Comparison of ENCODE assay signal across 1 cellular context in the genomic region with DNA sequence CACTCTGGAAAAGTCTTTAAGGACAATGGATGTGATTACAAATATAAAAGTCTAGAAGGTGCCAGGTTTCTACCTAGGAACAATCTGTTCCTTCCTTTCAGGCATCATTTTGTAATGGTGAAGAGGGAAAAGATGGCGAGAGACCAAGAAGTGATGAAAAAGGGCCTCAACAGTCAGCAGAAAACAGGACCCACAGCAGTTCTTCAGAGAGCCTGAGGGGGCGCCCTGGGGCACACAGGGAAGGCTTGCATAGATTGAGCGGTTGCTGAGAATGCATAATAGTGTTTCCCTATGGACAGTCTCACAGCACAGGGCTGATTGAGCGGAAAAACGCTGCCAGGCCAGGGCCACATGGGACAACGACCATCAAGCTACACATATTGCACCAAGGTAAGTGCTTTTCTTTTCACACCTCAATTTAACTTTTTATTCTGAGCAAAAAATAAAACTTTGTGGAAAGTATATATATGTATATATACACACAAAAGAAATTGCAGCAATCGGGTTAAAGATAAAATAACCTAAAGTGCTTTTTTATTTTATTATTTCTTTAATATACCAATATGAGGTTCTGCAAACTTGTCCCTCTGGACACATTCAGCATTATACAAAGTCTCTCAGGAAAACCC.
TF ChIP-seq lines count a peak whose summit lies in the region.

No MANE protein-coding gene starts in this region.

TF ChIP-seq in K562, 482 proteins besides CTCF, POLR2A, EP300 and RAD21 (continues in another document):
- 0 out of 2 replicates have a peak, but pooled peaks have one; percentile 16 for TF ChIP-seq PHF21A (IDR thresholded peaks at IDR 0.05; ENCODE audit: borderline replicate concordance, low read depth)
- TF ChIP-seq LCOR (CRISPR knock-in tag; IDR thresholded peaks at IDR 0.05) = 0 out of 2 replicates have a peak, but pooled peaks have one; percentile 43
- TF ChIP-seq NEUROD1 (IDR thresholded peaks at IDR 0.05; ENCODE audit: borderline replicate concordance, low read depth, low read length, partially characterized antibody) = peak; percentile 59
- TF ChIP-seq TEAD4 (IDR thresholded peaks at IDR 0.05; ENCODE audit: low read length) = no peak
- no peak for TF ChIP-seq TEAD4 (CRISPR knock-in tag; IDR thresholded peaks at IDR 0.05; ENCODE audit: borderline replicate concordance)
- TF ChIP-seq ARNT (IDR thresholded peaks at IDR 0.05) = peak in 1 of 2 experiments; percentile 33; a peak in 1 of 4 replicates
- 0 out of 2 replicates have a peak, but pooled peaks have one; percentile 22 for TF ChIP-seq NBN (IDR thresholded peaks at IDR 0.05; ENCODE audit: low read depth)
- no peak for TF ChIP-seq PPARD (CRISPR knock-in tag; IDR thresholded peaks at IDR 0.05)
- peak; percentile 34; the same call in 1 of the 2 replicates for TF ChIP-seq CREM (IDR thresholded peaks at IDR 0.05; ENCODE audit: low read depth)
- peak; percentile 11 for TF ChIP-seq ZFP36 (IDR thresholded peaks at IDR 0.05; ENCODE audit: low read depth, low read length, partially characterized antibody)
- TF ChIP-seq, protein P1, sequence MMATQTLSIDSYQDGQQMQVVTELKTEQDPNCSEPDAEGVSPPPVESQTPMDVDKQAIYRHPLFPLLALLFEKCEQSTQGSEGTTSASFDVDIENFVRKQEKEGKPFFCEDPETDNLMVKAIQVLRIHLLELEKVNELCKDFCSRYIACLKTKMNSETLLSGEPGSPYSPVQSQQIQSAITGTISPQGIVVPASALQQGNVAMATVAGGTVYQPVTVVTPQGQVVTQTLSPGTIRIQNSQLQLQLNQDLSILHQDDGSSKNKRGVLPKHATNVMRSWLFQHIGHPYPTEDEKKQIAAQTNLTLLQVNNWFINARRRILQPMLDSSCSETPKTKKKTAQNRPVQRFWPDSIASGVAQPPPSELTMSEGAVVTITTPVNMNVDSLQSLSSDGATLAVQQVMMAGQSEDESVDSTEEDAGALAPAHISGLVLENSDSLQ (IDR thresholded peaks at IDR 0.05) = 0 out of 2 replicates have a peak, but pooled peaks have one; percentile 20
- TF ChIP-seq RB1 (IDR thresholded peaks at IDR 0.05; ENCODE audit: low read depth) = peak; percentile 61; the same call in 1 of the 2 replicates
- peak; percentile 88 for TF ChIP-seq MAFG (tag; conservative IDR thresholded peaks at IDR 0.05)
- peak; percentile 32; the same call in 1 of the 2 replicates for TF ChIP-seq NFIC (IDR thresholded peaks at IDR 0.05)
- TF ChIP-seq, protein P2, sequence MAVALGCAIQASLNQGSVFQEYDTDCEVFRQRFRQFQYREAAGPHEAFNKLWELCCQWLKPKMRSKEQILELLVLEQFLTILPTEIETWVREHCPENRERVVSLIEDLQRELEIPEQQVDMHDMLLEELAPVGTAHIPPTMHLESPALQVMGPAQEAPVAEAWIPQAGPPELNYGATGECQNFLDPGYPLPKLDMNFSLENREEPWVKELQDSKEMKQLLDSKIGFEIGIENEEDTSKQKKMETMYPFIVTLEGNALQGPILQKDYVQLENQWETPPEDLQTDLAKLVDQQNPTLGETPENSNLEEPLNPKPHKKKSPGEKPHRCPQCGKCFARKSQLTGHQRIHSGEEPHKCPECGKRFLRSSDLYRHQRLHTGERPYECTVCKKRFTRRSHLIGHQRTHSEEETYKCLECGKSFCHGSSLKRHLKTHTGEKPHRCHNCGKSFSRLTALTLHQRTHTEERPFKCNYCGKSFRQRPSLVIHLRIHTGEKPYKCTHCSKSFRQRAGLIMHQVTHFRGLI (CRISPR knock-in tag; IDR thresholded peaks at IDR 0.05) = no peak
- TF ChIP-seq C11orf30 (IDR thresholded peaks at IDR 0.05; ENCODE audit: low read depth) = peak; percentile 93
- TF ChIP-seq SP1 (CRISPR knock-in tag; IDR thresholded peaks at IDR 0.05) = peak; percentile 40; the same call in 1 of the 2 replicates
- TF ChIP-seq SMC3 (conservative IDR thresholded peaks at IDR 0.05; ENCODE audit: insufficient read depth, low read depth, low read length) = peak; percentile 43; the same call in 1 of the 2 replicates
- TF ChIP-seq RCOR1 (IDR thresholded peaks at IDR 0.05; ENCODE audit: borderline replicate concordance in 1 of 2, low read depth in 2 of 2, low read length in 2 of 2) = peak; percentile 48 to 80; a peak in 1 of 4 replicates
- TF ChIP-seq ZKSCAN1 (IDR thresholded peaks at IDR 0.05; ENCODE audit: low read depth, low read length) = 0 out of 2 replicates have a peak, but pooled peaks have one; percentile 33
- TF ChIP-seq, protein P3, sequence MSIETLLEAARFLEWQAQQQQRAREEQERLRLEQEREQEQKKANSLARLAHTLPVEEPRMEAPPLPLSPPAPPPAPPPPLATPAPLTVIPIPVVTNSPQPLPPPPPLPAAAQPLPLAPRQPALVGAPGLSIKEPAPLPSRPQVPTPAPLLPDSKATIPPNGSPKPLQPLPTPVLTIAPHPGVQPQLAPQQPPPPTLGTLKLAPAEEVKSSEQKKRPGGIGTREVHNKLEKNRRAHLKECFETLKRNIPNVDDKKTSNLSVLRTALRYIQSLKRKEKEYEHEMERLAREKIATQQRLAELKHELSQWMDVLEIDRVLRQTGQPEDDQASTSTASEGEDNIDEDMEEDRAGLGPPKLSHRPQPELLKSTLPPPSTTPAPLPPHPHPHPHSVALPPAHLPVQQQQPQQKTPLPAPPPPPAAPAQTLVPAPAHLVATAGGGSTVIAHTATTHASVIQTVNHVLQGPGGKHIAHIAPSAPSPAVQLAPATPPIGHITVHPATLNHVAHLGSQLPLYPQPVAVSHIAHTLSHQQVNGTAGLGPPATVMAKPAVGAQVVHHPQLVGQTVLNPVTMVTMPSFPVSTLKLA (conservative IDR thresholded peaks at IDR 0.05) = peak in 1 of 2 experiments; percentile 34; a peak in 1 of 4 replicates
- TF ChIP-seq, protein P4, sequence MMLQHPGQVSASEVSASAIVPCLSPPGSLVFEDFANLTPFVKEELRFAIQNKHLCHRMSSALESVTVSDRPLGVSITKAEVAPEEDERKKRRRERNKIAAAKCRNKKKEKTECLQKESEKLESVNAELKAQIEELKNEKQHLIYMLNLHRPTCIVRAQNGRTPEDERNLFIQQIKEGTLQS (IDR thresholded peaks at IDR 0.05) = no peak
- TF ChIP-seq, protein P4 (CRISPR knock-in tag; conservative IDR thresholded peaks at IDR 0.05) = peak; percentile 51; the same call in 1 of the 2 replicates
- TF ChIP-seq CXXC5 (CRISPR knock-in tag; IDR thresholded peaks at IDR 0.05) = peak; percentile 30; the same call in 1 of the 2 replicates
- TF ChIP-seq, protein P5, sequence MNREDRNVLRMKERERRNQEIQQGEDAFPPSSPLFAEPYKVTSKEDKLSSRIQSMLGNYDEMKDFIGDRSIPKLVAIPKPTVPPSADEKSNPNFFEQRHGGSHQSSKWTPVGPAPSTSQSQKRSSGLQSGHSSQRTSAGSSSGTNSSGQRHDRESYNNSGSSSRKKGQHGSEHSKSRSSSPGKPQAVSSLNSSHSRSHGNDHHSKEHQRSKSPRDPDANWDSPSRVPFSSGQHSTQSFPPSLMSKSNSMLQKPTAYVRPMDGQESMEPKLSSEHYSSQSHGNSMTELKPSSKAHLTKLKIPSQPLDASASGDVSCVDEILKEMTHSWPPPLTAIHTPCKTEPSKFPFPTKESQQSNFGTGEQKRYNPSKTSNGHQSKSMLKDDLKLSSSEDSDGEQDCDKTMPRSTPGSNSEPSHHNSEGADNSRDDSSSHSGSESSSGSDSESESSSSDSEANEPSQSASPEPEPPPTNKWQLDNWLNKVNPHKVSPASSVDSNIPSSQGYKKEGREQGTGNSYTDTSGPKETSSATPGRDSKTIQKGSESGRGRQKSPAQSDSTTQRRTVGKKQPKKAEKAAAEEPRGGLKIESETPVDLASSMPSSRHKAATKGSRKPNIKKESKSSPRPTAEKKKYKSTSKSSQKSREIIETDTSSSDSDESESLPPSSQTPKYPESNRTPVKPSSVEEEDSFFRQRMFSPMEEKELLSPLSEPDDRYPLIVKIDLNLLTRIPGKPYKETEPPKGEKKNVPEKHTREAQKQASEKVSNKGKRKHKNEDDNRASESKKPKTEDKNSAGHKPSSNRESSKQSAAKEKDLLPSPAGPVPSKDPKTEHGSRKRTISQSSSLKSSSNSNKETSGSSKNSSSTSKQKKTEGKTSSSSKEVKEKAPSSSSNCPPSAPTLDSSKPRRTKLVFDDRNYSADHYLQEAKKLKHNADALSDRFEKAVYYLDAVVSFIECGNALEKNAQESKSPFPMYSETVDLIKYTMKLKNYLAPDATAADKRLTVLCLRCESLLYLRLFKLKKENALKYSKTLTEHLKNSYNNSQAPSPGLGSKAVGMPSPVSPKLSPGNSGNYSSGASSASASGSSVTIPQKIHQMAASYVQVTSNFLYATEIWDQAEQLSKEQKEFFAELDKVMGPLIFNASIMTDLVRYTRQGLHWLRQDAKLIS (CRISPR knock-in tag; IDR thresholded peaks at IDR 0.05) = 0 out of 2 replicates have a peak, but pooled peaks have one; percentile 61
- TF ChIP-seq ZNF764 (CRISPR knock-in tag; IDR thresholded peaks at IDR 0.05; ENCODE audit: low read depth) = no peak
- TF ChIP-seq CEBPG (CRISPR knock-in tag; IDR thresholded peaks at IDR 0.05) = peak; percentile 62; the same call in 1 of the 2 replicates
- TF ChIP-seq CEBPG (tag; conservative IDR thresholded peaks at IDR 0.05 in 1 of 2, IDR thresholded peaks at IDR 0.05 in 1 of 2) = peak; percentile 37 to 56; a peak in 2 of 4 replicates
- TF ChIP-seq, protein P6, sequence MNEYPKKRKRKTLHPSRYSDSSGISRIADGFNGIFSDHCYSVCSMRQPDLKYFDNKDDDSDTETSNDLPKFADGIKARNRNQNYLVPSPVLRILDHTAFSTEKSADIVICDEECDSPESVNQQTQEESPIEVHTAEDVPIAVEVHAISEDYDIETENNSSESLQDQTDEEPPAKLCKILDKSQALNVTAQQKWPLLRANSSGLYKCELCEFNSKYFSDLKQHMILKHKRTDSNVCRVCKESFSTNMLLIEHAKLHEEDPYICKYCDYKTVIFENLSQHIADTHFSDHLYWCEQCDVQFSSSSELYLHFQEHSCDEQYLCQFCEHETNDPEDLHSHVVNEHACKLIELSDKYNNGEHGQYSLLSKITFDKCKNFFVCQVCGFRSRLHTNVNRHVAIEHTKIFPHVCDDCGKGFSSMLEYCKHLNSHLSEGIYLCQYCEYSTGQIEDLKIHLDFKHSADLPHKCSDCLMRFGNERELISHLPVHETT (CRISPR knock-in tag; conservative IDR thresholded peaks at IDR 0.05 in 1 of 2, IDR thresholded peaks at IDR 0.05 in 1 of 2) = peak in 1 of 2 experiments; percentile 22; a peak in 1 of 4 replicates
- TF ChIP-seq SAFB (IDR thresholded peaks at IDR 0.05; ENCODE audit: borderline replicate concordance, low read depth, low read length) = no peak
- TF ChIP-seq SMARCA4 (IDR thresholded peaks at IDR 0.05) = no peak
- peak; percentile 68 for TF ChIP-seq KLF16 (IDR thresholded peaks at IDR 0.05)
- TF ChIP-seq NFYB (IDR thresholded peaks at IDR 0.05; ENCODE audit: extremely low read depth, insufficient read length) = no peak
- peak; percentile 81 for TF ChIP-seq MAFK (IDR thresholded peaks at IDR 0.05; ENCODE audit: low read length)
- 0 out of 4 replicates have a peak, but pooled peaks of 1 of the 2 experiments have one; percentile 32 for TF ChIP-seq TEAD1 (CRISPR knock-in tag; IDR thresholded peaks at IDR 0.05)
